ENCODE assay signal across 10 cellular contexts in the genomic region with DNA sequence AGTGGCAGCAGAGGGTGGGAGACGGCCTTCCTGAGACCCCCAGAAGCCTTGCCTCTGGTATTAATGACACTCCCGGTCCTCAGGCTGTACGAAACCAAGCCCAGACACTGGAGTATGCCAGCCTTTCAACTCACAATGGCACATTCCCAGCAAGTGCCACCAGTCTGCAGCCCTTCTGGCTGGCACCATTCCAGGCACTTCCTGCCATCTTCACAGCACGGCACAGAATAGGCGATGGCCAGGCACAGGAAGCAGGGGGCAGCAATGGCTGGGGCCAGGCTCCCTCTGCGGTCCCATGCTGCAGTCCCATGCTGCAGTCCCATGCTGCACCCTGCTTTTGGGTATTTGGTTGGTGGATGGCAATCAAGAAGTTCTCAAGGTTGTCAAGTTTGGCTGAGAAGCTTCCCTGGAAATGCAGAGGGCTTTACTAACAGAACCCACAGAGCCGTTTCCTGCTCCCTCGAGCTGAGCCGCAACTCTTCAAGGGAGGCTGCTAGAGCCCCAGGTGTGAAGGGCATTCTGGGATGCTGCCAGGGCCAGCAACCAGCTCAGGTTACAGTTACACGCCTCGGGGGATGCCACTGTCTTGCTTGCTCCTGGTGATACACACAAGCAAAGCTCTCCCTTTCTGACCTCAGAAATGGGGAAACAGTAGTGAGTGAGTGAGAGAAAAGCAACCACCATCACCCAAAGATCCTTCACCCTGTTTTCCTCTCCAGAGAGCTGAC. TPM values are rescaled to one million over a fixed set of nuclear protein-coding genes. Genes with fewer than 3 reads are reported as not detected.
DNase-seq lines count a peak whose midpoint lies in the region; ATAC-seq and TF ChIP-seq lines count a peak whose summit lies in the region.
"Had no signal": no experiment of that assay in that cellular context is flagged by ENCODE, and none has a peak within 500 bp of the region (broad histone marks: within the 10 kb centered on the region; RNA-seq: fewer than 3 reads in every experiment).

No MANE protein-coding gene starts in this region.

- no peaks in the 10 kb centered on the region for H4K20me1 ChIP-seq in SK-N-SH (ENCODE audit: insufficient read depth)

- no peak for TF ChIP-seq CTCF in SK-N-SH (IDR thresholded peaks at IDR 0.05)

- no peaks in the 10 kb centered on the region for H3K79me2 ChIP-seq in SK-N-SH (ENCODE audit: insufficient read depth)

- no peaks in the 10 kb centered on the region for H3F3A ChIP-seq in SK-N-SH (replicated peaks; ENCODE audit: insufficient read depth)

- H3K9me3 ChIP-seq in SK-N-SH, result no peaks in the 10 kb centered on the region

- DNase-seq in SK-N-SH (peak; percentile 54), NCI-H2171 treated with DMSO at 0.1 percent for 48 hours (lab: John Stamatoyannopoulos, UW) (peak; percentile 92), cerebellum (ENCODE audit: low spot score) (peak; percentile 73), putamen (ENCODE audit: low spot score) (peak; percentile 53)
- no peak for DNase-seq in stimulated activated CD4-positive, alpha-beta T cell treated with anti-CD3 and anti-CD28 coated beads, Interleukin-15, amount 100 ng/mL, for 24 hours
- DNase-seq: activated T-cell treated with anti-CD3 and anti-CD28 coated beads, Interleukin-2, amount 50 U/mL, for 4 hours; NCI-H2227 treated with DMSO at 0.1 percent for 48 hours had no signal

- CTCF ChIA-PET in SK-N-SH (lab: Yijun Ruan, JAX), result interaction anchor here (0.7 to 4.6 kb wide), 10 partner anchors 9 to 186 kb away, joined by 3 to 44 read pairs (median 4); partner anchors contain the start of gene C11orf86

- no peak overlapping the region for H3K4me3 ChIP-seq in SK-N-SH (ENCODE audit: low read depth in 2 of 2, low read length in 1 of 2)

- TF ChIP-seq RAD21 in SK-N-SH (IDR thresholded peaks at IDR 0.05; ENCODE audit: low read length), result no peak

- no peak for TF ChIP-seq EP300 in SK-N-SH (IDR thresholded peaks at IDR 0.05; ENCODE audit: borderline replicate concordance in 1 of 2, low read depth in 1 of 2, low read length in 1 of 2)

- POLR2A ChIA-PET in SK-N-SH (lab: Yijun Ruan, JAX), result interaction anchor here (0.8 kb wide), 1 partner anchor 37 kb away, joined by 3 read pairs; the partner anchor contains the start of gene RCE1

- no peak overlapping the region for H3K4me2 ChIP-seq in SK-N-SH

- no peaks in the 10 kb centered on the region for H3K9me2 ChIP-seq in SK-N-SH

- 55% methylated on average over 2 of the region's 11 CpGs for WGBS in SK-N-SH (ENCODE audit: low lambda C conversion rate)

- H3K27ac ChIP-seq in SK-N-SH (ENCODE audit: low read depth in 2 of 2, low read length in 1 of 2), result peak overlapping the region in 1 of 2 experiments; percentile 20; a peak in 1 of 4 replicates

- no peak overlapping the region for H3K9ac ChIP-seq in SK-N-SH

- ATAC-seq in SK-N-SH treated with all-trans-retinoic acid at 6 μM for 48 hours (no peak; the same call in 1 of the 3 replicates), GM21528 (IDR thresholded peaks at IDR 0.05; ENCODE audit: low FRiP score, unreplicated experiment) (no peak), GM19023 (IDR thresholded peaks at IDR 0.05; ENCODE audit: unreplicated experiment) (no peak)

- peaks cover 4 to 49% of the 10 kb centered on the region in 2 experiments; a peak in 2 of 4 replicates for H3K4me1 ChIP-seq in SK-N-SH (ENCODE audit: control insufficient read depth in 1 of 2, insufficient read depth in 2 of 2, low read depth in 1 of 2, low read length in 1 of 2)

- H3K36me3 ChIP-seq in SK-N-SH (replicated peaks in 1 of 2; ENCODE audit: control insufficient read depth in 1 of 2, insufficient read depth in 2 of 2, low read length in 1 of 2), result no peaks in the 10 kb centered on the region

- no peaks in the 10 kb centered on the region for H3K27me3 ChIP-seq in SK-N-SH (ENCODE audit: insufficient read depth)

- H2AFZ ChIP-seq in SK-N-SH (ENCODE audit: low read depth), result no peak overlapping the region

TF ChIP-seq in SK-N-SH, 30 proteins besides CTCF, POLR2A, EP300 and RAD21:
- no peak for TF ChIP-seq SIN3A (IDR thresholded peaks at IDR 0.05; ENCODE audit: borderline replicate concordance, low read depth, low read length)
- no peak for TF ChIP-seq TEAD4 (IDR thresholded peaks at IDR 0.05; ENCODE audit: borderline replicate concordance, insufficient read depth)

TF ChIP-seq in SK-N-SH treated with all-trans-retinoic acid at 6 μM for 48 hours, 23 proteins besides CTCF, POLR2A, EP300 and RAD21:
- TF ChIP-seq ARNTL (CRISPR knock-in tag; IDR thresholded peaks at IDR 0.05; ENCODE audit: borderline replicate concordance, low read depth), result no peak
- no peak for TF ChIP-seq ZNF8 (CRISPR knock-in tag; IDR thresholded peaks at IDR 0.05)
- TF ChIP-seq, protein P1, sequence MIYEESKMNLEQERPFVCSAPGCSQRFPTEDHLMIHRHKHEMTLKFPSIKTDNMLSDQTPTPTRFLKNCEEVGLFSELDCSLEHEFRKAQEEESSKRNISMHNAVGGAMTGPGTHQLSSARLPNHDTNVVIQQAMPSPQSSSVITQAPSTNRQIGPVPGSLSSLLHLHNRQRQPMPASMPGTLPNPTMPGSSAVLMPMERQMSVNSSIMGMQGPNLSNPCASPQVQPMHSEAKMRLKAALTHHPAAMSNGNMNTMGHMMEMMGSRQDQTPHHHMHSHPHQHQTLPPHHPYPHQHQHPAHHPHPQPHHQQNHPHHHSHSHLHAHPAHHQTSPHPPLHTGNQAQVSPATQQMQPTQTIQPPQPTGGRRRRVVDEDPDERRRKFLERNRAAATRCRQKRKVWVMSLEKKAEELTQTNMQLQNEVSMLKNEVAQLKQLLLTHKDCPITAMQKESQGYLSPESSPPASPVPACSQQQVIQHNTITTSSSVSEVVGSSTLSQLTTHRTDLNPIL (CRISPR knock-in tag; IDR thresholded peaks at IDR 0.05; ENCODE audit: low read depth), result no peak
- no peak for TF ChIP-seq CSDC2 (CRISPR knock-in tag; IDR thresholded peaks at IDR 0.05)
- no peak for TF ChIP-seq GLIS3 (CRISPR knock-in tag; IDR thresholded peaks at IDR 0.05)
- no peak for TF ChIP-seq ESRRG (CRISPR knock-in tag; IDR thresholded peaks at IDR 0.05)
- no peak for TF ChIP-seq ISL1 (CRISPR knock-in tag; IDR thresholded peaks at IDR 0.05)
- no peak for TF ChIP-seq ZFP30 (CRISPR knock-in tag; IDR thresholded peaks at IDR 0.05)
- TF ChIP-seq TSHZ2 (CRISPR knock-in tag; IDR thresholded peaks at IDR 0.05), result no peak

RNA-seq across cellular contexts. Expression of gene LRFN4, which starts 23.8 kb away (rescaled TPM):
- polyA plus RNA-seq in SK-N-SH (2012; rRNA removed), result 15.9 and 25.4 TPM in 2 replicates
- polyA plus RNA-seq in SK-N-SH (2012; cell fraction: cytosol; rRNA removed), result 4.1 and 9.4 TPM in 2 replicates
- 35.8 and 37.4 TPM in 2 replicates for polyA plus RNA-seq in SK-N-SH (2012; cell fraction: nucleus; rRNA removed)
- 21.3 TPM for total RNA-seq in cerebellum

RNA-seq across cellular contexts. Expression of gene RCE1, which starts 37.4 kb away (rescaled TPM):
- 25.0 and 25.4 TPM in 2 replicates for polyA plus RNA-seq in SK-N-SH (2012; rRNA removed)
- polyA plus RNA-seq in SK-N-SH (2012; cell fraction: cytosol; rRNA removed), result 8.7 and 14.3 TPM in 2 replicates
- 69.3 and 90.1 TPM in 2 replicates for polyA plus RNA-seq in SK-N-SH (2012; cell fraction: nucleus; rRNA removed)
- total RNA-seq in cerebellum, result 18.1 TPM
